ENCODE assay signal across 9 cellular contexts in genomic region chr9:4491621-4491975, GRCh38. TPM values are rescaled to one million over a fixed set of nuclear protein-coding genes. Genes with fewer than 3 reads are reported as not detected.
A peak's percentile ranks its signal among the peaks of the same experiment; 100 is the strongest.
DNase-seq lines count a peak whose midpoint lies in the region; ATAC-seq, FAIRE-seq and TF ChIP-seq lines count a peak whose summit lies in the region.
"Had no signal": no experiment of that assay in that cellular context is flagged by ENCODE, and none has a peak within 500 bp of the region (broad histone marks: within the 10 kb centered on the region; RNA-seq: fewer than 3 reads in every experiment).

No MANE protein-coding gene starts in this region.

- ATAC-seq in T-cell (replicated peaks in 1 of 4), result no peak
- ATAC-seq in HG02678 (IDR thresholded peaks at IDR 0.05; ENCODE audit: unreplicated experiment), result no peak
- ATAC-seq: A549 had no signal

- H3K4me3 ChIP-seq in rectal smooth muscle tissue (ENCODE audit: low read length), result peak overlapping the region; percentile 72
- H3K4me3 ChIP-seq in adrenal gland, result no peak overlapping the region

- CTCF ChIA-PET in T-cell (lab: Charles Lee), result no interaction called here

- H3K9me3 ChIP-seq in adrenal gland (replicated peaks in 1 of 3), result no peaks in the 10 kb centered on the region
- H3K9me3 ChIP-seq: A549 had no signal

- no peak overlapping the region for H3K27ac ChIP-seq in rectal smooth muscle tissue (ENCODE audit: low read depth, low read length)
- H3K27ac ChIP-seq in adrenal gland, result no peak overlapping the region
- H3K27ac ChIP-seq: A549 had no signal

- H3K36me3 ChIP-seq in rectal smooth muscle tissue (ENCODE audit: control insufficient read depth, insufficient read depth, low read length) (no peaks in the 10 kb centered on the region), adrenal gland (replicated peaks in 1 of 2) (no peaks in the 10 kb centered on the region)

- H3K27me3 ChIP-seq in rectal smooth muscle tissue (ENCODE audit: control insufficient read depth, insufficient read depth, low read length), result no peaks in the 10 kb centered on the region
- H3K27me3 ChIP-seq in adrenal gland, result no peaks in the 10 kb centered on the region

- H3K9me3 Mint-ChIP-seq in T-cell, result no peaks in the 10 kb centered on the region

- intact Hi-C loops in adrenal gland (cut with DNase I), result no loop called here

- DNase-seq in NCI-H146 (lab: John Stamatoyannopoulos, UW), result peak; percentile 32
- DNase-seq in NCI-H146 treated with DMSO at 0.1 percent for 48 hours (lab: John Stamatoyannopoulos, UW; ENCODE audit: unreplicated experiment), result no peak
- DNase-seq in T-cell, result no peak
- DNase-seq in glomerular visceral epithelial cell (ENCODE audit: extremely low spot score), result peak; percentile 40
- no peak for DNase-seq in adrenal gland
- DNase-seq in RCC 7860 (ENCODE audit: low spot score), result no peak

- 41 to 54% (median 50%) methylated on average over 7 of the region's 7 CpGs for WGBS in adrenal gland, 4 donors

- TF ChIP-seq CTCF in adrenal gland (IDR thresholded peaks at IDR 0.05), result no peak

- peaks cover 20 to 27% (median 24%) of the 10 kb centered on the region in 3 donors for H3K4me1 Mint-ChIP-seq in T-cell

- TF ChIP-seq POLR2A in adrenal gland (IDR thresholded peaks at IDR 0.05), result no peak

- H3K27ac Mint-ChIP-seq in T-cell, result peak overlapping the region in 1 of 2 donors; percentile 5

- peaks cover 53 to 54% of the 10 kb centered on the region in 2 donors for H3K27me3 Mint-ChIP-seq in T-cell

- POLR2A ChIA-PET in T-cell (lab: Charles Lee), result no interaction called here

- H3K36me3 Mint-ChIP-seq in T-cell, result no peaks in the 10 kb centered on the region

- no peak for FAIRE-seq in RCC 7860 (lab: Jason Lieb, UNC)
- FAIRE-seq: A549 had no signal

- peak overlapping the region; percentile 79 to 83 (median 81) for H3K4me3 Mint-ChIP-seq in T-cell

- H3K9ac ChIP-seq in rectal smooth muscle tissue (ENCODE audit: low read length), result no peak overlapping the region

- H3K4me1 ChIP-seq in rectal smooth muscle tissue (ENCODE audit: control insufficient read depth, insufficient read depth, low read length) (no peaks in the 10 kb centered on the region), adrenal gland (replicated peaks in 1 of 2) (peaks cover 12 to 13% of the 10 kb centered on the region in 2 donors)

RNA-seq across cellular contexts. Expression of gene SLC1A1, which starts 1.3 kb away (rescaled TPM):
- under 1 TPM in 3 of 5 donors, not detected in 2; 0.26 to 0.46 (median 0.38) TPM for total RNA-seq in T-cell
- 1 to 10 TPM in 7 of 8 donors, under 1 TPM in 1; 0.68 to 4.8 (median 1.9) TPM for total RNA-seq in adrenal gland
- polyA plus RNA-seq in adrenal gland, result 1 to 10 TPM in 2 of 3 donors, under 1 TPM in 1; 0.98 to 4.9 (median 1.2) TPM

Comparison
In these comparisons a context has a peak if more than half of its experiments do, and no peak if none do; other contexts are left out.
1. DNase-seq: peak in NCI-H146 (single experiment) and glomerular visceral epithelial cell (single experiment); none in NCI-H146 treated with DMSO at 0.1 percent for 48 hours (single experiment), T-cell (0 of 34), adrenal gland (0 of 7) and RCC 7860 (single experiment).